ENCODE assay signal across 8 cellular contexts in genomic region chr11:16605971-16606783, GRCh38.
DNase-seq lines count a peak whose midpoint lies in the region; ATAC-seq, FAIRE-seq and TF ChIP-seq lines count a peak whose summit lies in the region.

No MANE protein-coding gene starts in this region.

- H4K5ac ChIP-seq in IMR-90 (ENCODE audit: low read depth, low read length), result peak overlapping the region; percentile 61

- no TSS peak for BruUV-seq in IMR-90 (replicated peaks; lab: Mats Ljungman, UMichigan)

- intact Hi-C loops in IMR-90 (cut with micrococcal nuclease), result loop anchor here (1.0 to 10.0 kb wide), 9 partner anchors 94 to 956 kb away; no protein-coding TSS in a partner anchor

- H3K14ac ChIP-seq in IMR-90 (replicated peaks; ENCODE audit: low read depth, low read length), result peak overlapping the region; percentile 97

- TF ChIP-seq CTCF in IMR-90 (conservative IDR thresholded peaks at IDR 0.05; ENCODE audit: low read depth, low read length), result peak; percentile 97
- TF ChIP-seq CTCF in fibroblast of pulmonary artery (IDR thresholded peaks at IDR 0.05; ENCODE audit: low read length, missing control alignments), result peak; percentile 97
- peak; percentile 98 to 99 (median 99) for TF ChIP-seq CTCF in nephron (IDR thresholded peaks at IDR 0.05; ENCODE audit: unreplicated experiment in 3 of 3)

- dilution Hi-C loops in IMR-90 (cut with HindIII; ENCODE audit: low sequenced_read_pairs, unreplicated experiment), result no loop called here

- peak overlapping the region; percentile 95 for H3K9ac ChIP-seq in IMR-90 (ENCODE audit: low read depth, low read length)

- H3K27me3 ChIP-seq in IMR-90 (ENCODE audit: control insufficient read depth, insufficient read depth, low read length), result no peaks in the 10 kb centered on the region

- peak overlapping the region; percentile 93 for H2AFZ ChIP-seq in IMR-90 (replicated peaks; ENCODE audit: low read length, poor library complexity)

- DNase-seq in DMS53 treated with DMSO at 0.1 percent for 48 hours (lab: John Stamatoyannopoulos, UW; ENCODE audit: unreplicated experiment) (peak; percentile 89), IMR-90 (peak; percentile 96), RCC 7860 (ENCODE audit: low spot score) (peak; percentile 55), fibroblast of pulmonary artery (ENCODE audit: low read depth) (peak; percentile 93)
- peak; percentile 76 for DNase-seq in stimulated activated naive CD4-positive, alpha-beta T cell treated with Interleukin-2 at 50 U/mL for 16 hours (lab: John Stamatoyannopoulos, UW)

- H4K20me1 ChIP-seq in IMR-90 (ENCODE audit: insufficient read depth, low read length), result no peaks in the 10 kb centered on the region

- no peaks in the 10 kb centered on the region for H3K9me3 Mint-ChIP-seq in activated T-helper 17 cell treated with anti-CD3 and anti-CD28 coated beads, Interleukin-2, amount 50 U/mL, for 72 hours
- no peaks in the 10 kb centered on the region for H3K9me3 Mint-ChIP-seq in nephron

- peak overlapping the region; percentile 18 for H3K27ac Mint-ChIP-seq in activated T-helper 17 cell treated with anti-CD3 and anti-CD28 coated beads, Interleukin-2, amount 50 U/mL, for 72 hours
- H3K27ac Mint-ChIP-seq in nephron, result peak overlapping the region; percentile 93 to 97 (median 96)

- H2AK5ac ChIP-seq in IMR-90 (ENCODE audit: low read depth, low read length), result peak overlapping the region; percentile 80

- H3K27me3 Mint-ChIP-seq in activated T-helper 17 cell treated with anti-CD3 and anti-CD28 coated beads, Interleukin-2, amount 50 U/mL, for 72 hours, result peaks cover 39% of the 10 kb centered on the region
- H3K27me3 Mint-ChIP-seq in nephron (ENCODE audit: low read depth), result peaks cover 9% of the 10 kb centered on the region

- WGBS in IMR-90 (ENCODE audit: extremely low coverage in 2 of 2, insufficient read length in 1 of 2), 2 experiments, result 0% methylated on average over 5 of the region's 32 CpGs; no CpG with 5 or more reads in 1 of the 2 experiments

- peak overlapping the region; percentile 88 for H2AK9ac ChIP-seq in IMR-90 (replicated peaks; ENCODE audit: low read depth, low read length, poor library complexity)

- peak overlapping the region; percentile 95 for H4K91ac ChIP-seq in IMR-90 (ENCODE audit: insufficient read depth, low read depth, low read length)

- H2BK120ac ChIP-seq in IMR-90 (ENCODE audit: low read depth, low read length), result peak overlapping the region; percentile 88

- H3K9me1 ChIP-seq in IMR-90 (ENCODE audit: insufficient read depth, low read length), result peaks cover 6% of the 10 kb centered on the region; the same call in 1 of the 2 replicates

- H3K18ac ChIP-seq in IMR-90 (ENCODE audit: low read depth, low read length), result peak overlapping the region; percentile 96

- FAIRE-seq in RCC 7860 (lab: Jason Lieb, UNC), result peak; percentile 68

- H3K36me3 Mint-ChIP-seq in activated T-helper 17 cell treated with anti-CD3 and anti-CD28 coated beads, Interleukin-2, amount 50 U/mL, for 72 hours (ENCODE audit: low read depth), result peaks cover 9% of the 10 kb centered on the region
- H3K36me3 Mint-ChIP-seq in nephron (ENCODE audit: low read depth), result no peaks in the 10 kb centered on the region

- H3K4me1 ChIP-seq in IMR-90 (ENCODE audit: control insufficient read depth, insufficient read depth, low read length), result peaks cover 10% of the 10 kb centered on the region

- TF ChIP-seq POLR2A in IMR-90 (IDR thresholded peaks at IDR 0.05; ENCODE audit: low read depth, low read length), result peak; percentile 23; the same call in 1 of the 2 replicates

- peak overlapping the region; percentile 93 for H3K27ac ChIP-seq in IMR-90 (ENCODE audit: insufficient read depth, low read length)

- POLR2A ChIA-PET in IMR-90 (lab: Charles Lee; ENCODE audit: unreplicated experiment), result interaction anchor here (1.0 to 3.6 kb wide), 4 partner anchors 224 to 857 kb away, joined by 3 to 22 read pairs (median 8); no protein-coding TSS in a partner anchor

- H2BK5ac ChIP-seq in IMR-90 (ENCODE audit: low read depth, low read length, poor library complexity, severe bottlenecking), result peak overlapping the region; percentile 92

- ATAC-seq in GM21576 (IDR thresholded peaks at IDR 0.05; ENCODE audit: unreplicated experiment), result peak; percentile 95
- peak; percentile 40 for ATAC-seq in IMR-90 (ENCODE audit: low read depth)
- peak; percentile 91 for ATAC-seq in activated T-helper 17 cell treated with anti-CD3 and anti-CD28 coated beads, Interleukin-2, amount 50 U/mL, for 72 hours (replicated peaks)

- CTCF ChIA-PET in IMR-90 (lab: Yijun Ruan, JAX), result interaction anchor here (0.6 to 1.0 kb wide), 5 partner anchors 9 to 776 kb away, joined by 3 read pairs; no protein-coding TSS in a partner anchor

- no peak overlapping the region for H3K4me3 Mint-ChIP-seq in activated T-helper 17 cell treated with anti-CD3 and anti-CD28 coated beads, Interleukin-2, amount 50 U/mL, for 72 hours
- H3K4me3 Mint-ChIP-seq in nephron, result no peak overlapping the region

- H3K56ac ChIP-seq in IMR-90 (ENCODE audit: extremely low read depth, insufficient read depth, low read length), result peak overlapping the region; percentile 95

- H3K9me3 ChIP-seq in IMR-90 (ENCODE audit: control insufficient read depth, insufficient read depth, low read length), result no peaks in the 10 kb centered on the region

- H2BK15ac ChIP-seq in IMR-90 (ENCODE audit: low read depth, low read length), result peak overlapping the region; percentile 81

- peak overlapping the region; percentile 99 for H3K23ac ChIP-seq in IMR-90 (ENCODE audit: low read depth, low read length)

- peak overlapping the region; percentile 60 to 95 for H4K8ac ChIP-seq in IMR-90 (ENCODE audit: low read depth in 2 of 2, low read length in 2 of 2)

- no peaks in the 10 kb centered on the region for H3K36me3 ChIP-seq in IMR-90 (ENCODE audit: control insufficient read depth, insufficient read depth, low read length)

- TF ChIP-seq RAD21 in IMR-90 (IDR thresholded peaks at IDR 0.05; ENCODE audit: low read length), result peak; percentile 93

- peak overlapping the region; percentile 97 for H3K4ac ChIP-seq in IMR-90 (ENCODE audit: low read depth, low read length)

- H3K4me1 Mint-ChIP-seq in activated T-helper 17 cell treated with anti-CD3 and anti-CD28 coated beads, Interleukin-2, amount 50 U/mL, for 72 hours, result peaks cover 9% of the 10 kb centered on the region
- H3K4me1 Mint-ChIP-seq in nephron, result peaks cover 19% of the 10 kb centered on the region

- H3K4me3 ChIP-seq in IMR-90 (ENCODE audit: insufficient read depth, low read depth, low read length), result peak overlapping the region; percentile 67
- H3K4me3 ChIP-seq in fibroblast of pulmonary artery (replicated peaks; ENCODE audit: low read depth, low read length), result peak overlapping the region; percentile 62

- H2BK20ac ChIP-seq in IMR-90 (ENCODE audit: low read depth, low read length), result peak overlapping the region; percentile 42

- peaks cover 6 to 31% of the 10 kb centered on the region in 2 experiments; a peak in 3 of 4 replicates for H3K79me1 ChIP-seq in IMR-90 (ENCODE audit: low read depth in 1 of 2, low read length in 2 of 2)

- in situ Hi-C loops in IMR-90 (cut with MboI; ENCODE audit: low sequenced_read_pairs), result loop anchor here (5.0 to 10.0 kb wide), 2 partner anchors 621 to 964 kb away; no protein-coding TSS in a partner anchor

- H3K4me2 ChIP-seq in IMR-90 (ENCODE audit: low read depth, low read length), result peak overlapping the region; percentile 78

TF ChIP-seq in IMR-90, 13 proteins besides CTCF, POLR2A, EP300 and RAD21:
- TF ChIP-seq FOS (IDR thresholded peaks at IDR 0.05; ENCODE audit: low read depth, low read length) (no peak), ELK1 (IDR thresholded peaks at IDR 0.05; ENCODE audit: borderline replicate concordance, low read depth, low read length) (no peak), RFX5 (IDR thresholded peaks at IDR 0.05; ENCODE audit: low read depth, low read length) (no peak), MAFK (IDR thresholded peaks at IDR 0.05; ENCODE audit: low read depth, low read length) (no peak), USF2 (IDR thresholded peaks at IDR 0.05; ENCODE audit: low read depth, low read length) (no peak), MXI1 (IDR thresholded peaks at IDR 0.05; ENCODE audit: borderline replicate concordance, low read depth, low read length) (peak; percentile 63), NFE2L2 (IDR thresholded peaks at IDR 0.05; ENCODE audit: low read depth, low read length) (no peak), SMC3 (IDR thresholded peaks at IDR 0.05; ENCODE audit: low read depth, low read length) (peak; percentile 86), CHD1 (IDR thresholded peaks at IDR 0.05; ENCODE audit: low read depth, low read length) (no peak), CEBPB (IDR thresholded peaks at IDR 0.05; ENCODE audit: low read depth, low read length) (no peak), RCOR1 (IDR thresholded peaks at IDR 0.05; ENCODE audit: insufficient replicate concordance, low read length) (peak; percentile 6)
TF ChIP-seq in IMR-90: peak in this region for 3.

Comparison
In these comparisons a context has a peak if more than half of its experiments do, and no peak if none do; other contexts are left out.
1. Peak in every context shown above with its lines: DNase-seq, ATAC-seq, H3K4me3 ChIP-seq and H3K27ac ChIP-seq.
2. ATAC-seq: peak in every context shown above with its lines; median percentile 95 in GM21576; 91 in activated T-helper 17 cell treated with anti-CD3 and anti-CD28 coated beads, Interleukin-2, amount 50 U/mL, for 72 hours; 40 in IMR-90.